ENCODE assay signal across 18 cellular contexts in the genomic region with DNA sequence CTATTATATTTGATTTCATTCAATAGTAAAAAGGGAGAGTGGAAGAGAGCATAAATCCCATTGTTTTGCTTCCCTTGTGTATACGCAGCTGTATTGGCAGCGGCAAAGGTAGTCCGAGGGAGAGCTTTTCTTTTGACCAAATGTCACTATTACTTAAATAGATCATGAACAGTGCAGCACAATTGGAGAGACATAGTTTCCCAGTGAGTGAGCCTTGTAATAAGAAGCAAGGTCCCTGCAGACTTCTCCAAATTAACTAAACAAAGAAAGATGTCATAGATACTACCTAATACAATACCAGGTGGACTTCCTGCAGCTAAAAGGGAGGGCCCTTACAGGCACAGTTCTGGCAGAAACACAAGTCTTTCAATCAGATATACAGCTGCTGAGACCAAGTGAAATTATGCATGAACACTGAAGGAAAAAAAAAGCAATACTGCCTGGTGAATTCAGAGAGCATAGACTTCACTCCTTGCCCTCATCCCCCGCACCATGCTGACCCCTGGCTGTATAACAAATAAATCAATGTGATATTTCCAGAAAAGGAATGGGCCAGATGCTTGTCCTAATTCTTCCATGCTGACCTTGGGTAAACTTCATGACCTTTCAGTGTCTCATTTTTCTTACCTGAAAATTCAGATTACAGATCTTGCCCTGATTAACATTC.
DNase-seq lines count a peak whose midpoint lies in the region; ATAC-seq, FAIRE-seq and TF ChIP-seq lines count a peak whose summit lies in the region.
"Had no signal": no experiment of that assay in that cellular context is flagged by ENCODE, and none has a peak within 500 bp of the region (broad histone marks: within the 10 kb centered on the region; RNA-seq: fewer than 3 reads in every experiment).

No MANE protein-coding gene starts in this region.

- no peak for TF ChIP-seq POLR2A in H1 (IDR thresholded peaks at IDR 0.05; ENCODE audit: control extremely low read depth in 1 of 2, low read depth in 2 of 2, low read length in 2 of 2)

- H3K14ac ChIP-seq in H1 (ENCODE audit: insufficient read length): no peak overlapping the region

- TF ChIP-seq RAD21 in H1 (IDR thresholded peaks at IDR 0.05 in 1 of 2, conservative IDR thresholded peaks at IDR 0.05 in 1 of 2; ENCODE audit: low read depth in 2 of 2, low read length in 2 of 2): peak; percentile 22 to 30; a peak in 1 of 4 replicates

- DNase-seq in NCI-H510A treated with DMSO at 0.1 percent for 48 hours (lab: John Stamatoyannopoulos, UW): peak; percentile 24
- DNase-seq in NCI-H510A (lab: John Stamatoyannopoulos, UW): no peak
- peak; percentile 41 for DNase-seq in NCI-H774 (lab: John Stamatoyannopoulos, UW)
- no peak for DNase-seq in H1 (ENCODE audit: low read depth in 1 of 2, low spot score in 2 of 2)
- peak in 4 of 6 experiments; percentile 18 to 76 (median 59) for DNase-seq in stimulated activated naive CD4-positive, alpha-beta T cell (lab: John Stamatoyannopoulos, UW)
- DNase-seq in Caco-2: no peak
- DNase-seq in GM03348 (ENCODE audit: low spot score): no peak
- DNase-seq: ACHN; activated gamma-delta T cell treated with Interleukin-2 at 50 U/mL for 16 hours; CD8-positive, alpha-beta T cell; NCI-H82; psoas muscle; RPMI8226; stimulated activated CD4-positive, alpha-beta T cell treated with anti-CD3 and anti-CD28 coated beads, Interleukin-12 subunit alpha, Interleukin-12 subunit beta, amount 100 ng/mL, for 4 hours had no signal

- H2BK12ac ChIP-seq in H1 (ENCODE audit: low read depth, low read length): no peak overlapping the region

- no peaks in the 10 kb centered on the region for H3K79me2 ChIP-seq in H1 (ENCODE audit: control insufficient read depth in 1 of 2, insufficient read depth in 2 of 2, low read length in 2 of 2)

- H3K27me3 ChIP-seq in H1 (replicated peaks in 1 of 4; ENCODE audit: control insufficient read depth in 3 of 4, extremely low read depth in 1 of 4, insufficient read depth in 3 of 4, low read length in 3 of 4): no peaks in the 10 kb centered on the region
- H3K27me3 ChIP-seq in Caco-2 (replicated peaks; ENCODE audit: control insufficient read depth, insufficient read depth, low read length): no peaks in the 10 kb centered on the region
- H3K27me3 ChIP-seq: breast epithelium, vagina had no signal

- H4K20me1 ChIP-seq in H1 (replicated peaks in 1 of 2; ENCODE audit: control insufficient read depth in 1 of 2, insufficient read depth in 2 of 2, low read length in 2 of 2): no peaks in the 10 kb centered on the region

- BruUV-seq in Caco-2 (replicated peaks; lab: Mats Ljungman, UMichigan): no TSS peak

- intact Hi-C loops in Caco-2 (cut with micrococcal nuclease; ENCODE audit: unreplicated experiment): no loop called here

- no peak overlapping the region for H3K18ac ChIP-seq in H1 (ENCODE audit: extremely low read depth, low read length)

- no peak overlapping the region for H2BK20ac ChIP-seq in H1 (ENCODE audit: low read length)

- H3K9ac ChIP-seq in H1 (replicated peaks in 1 of 4; ENCODE audit: extremely low read depth in 1 of 4, low read depth in 3 of 4, low read length in 3 of 4): no peak overlapping the region

- H3K36me3 Mint-ChIP-seq in Caco-2 (ENCODE audit: insufficient read depth, unreplicated experiment): no peaks in the 10 kb centered on the region
- H3K36me3 Mint-ChIP-seq: CD8-positive, alpha-beta T cell had no signal

- TF ChIP-seq CTCF in H1 (IDR thresholded peaks at IDR 0.05; ENCODE audit: control extremely low read depth in 1 of 3, insufficient read depth in 1 of 3, low read depth in 1 of 3, low read length in 3 of 3) (no peak), Caco-2 (IDR thresholded peaks at IDR 0.05; ENCODE audit: insufficient read depth in 1 of 2, low read depth in 1 of 2, low read length in 1 of 2, severe bottlenecking in 1 of 2, unreplicated experiment in 1 of 2) (no peak)

- H2AK5ac ChIP-seq in H1 (ENCODE audit: low read depth, low read length): no peak overlapping the region

- no peak overlapping the region for H2BK120ac ChIP-seq in H1 (replicated peaks; ENCODE audit: low read depth, low read length)

- no peaks in the 10 kb centered on the region for H3K27me3 Mint-ChIP-seq in Caco-2 (ENCODE audit: insufficient read depth, unreplicated experiment)

- no peak overlapping the region for H3K4me2 ChIP-seq in H1 (ENCODE audit: insufficient read depth in 1 of 2, low read depth in 2 of 2, low read length in 2 of 2)

- H3K9me3 ChIP-seq in H1 (ENCODE audit: insufficient read depth in 2 of 2, low read depth in 1 of 2, low read length in 1 of 2) (no peaks in the 10 kb centered on the region), Caco-2 (no peaks in the 10 kb centered on the region)
- H3K9me3 ChIP-seq: breast epithelium, psoas muscle, vagina had no signal

- peaks cover 0 to 6% (median 0%) of the 10 kb centered on the region in 4 experiments; a peak in 2 of 7 replicates for H3K4me1 ChIP-seq in H1 (replicated peaks in 1 of 4; ENCODE audit: control insufficient read depth in 3 of 4, insufficient read depth in 4 of 4, low read length in 3 of 4)
- no peaks in the 10 kb centered on the region for H3K4me1 ChIP-seq in Caco-2
- H3K4me1 ChIP-seq: breast epithelium, psoas muscle, vagina had no signal

- no peak overlapping the region for H2BK15ac ChIP-seq in H1 (ENCODE audit: low read length)

- H3K27ac ChIP-seq in H1 (ENCODE audit: low read depth, low read length): no peak overlapping the region
- H3K27ac ChIP-seq: breast epithelium, psoas muscle, vagina had no signal

- H4K91ac ChIP-seq in H1 (replicated peaks; ENCODE audit: insufficient read length, low read length): no peak overlapping the region

- H2BK5ac ChIP-seq in H1 (ENCODE audit: low read depth, low read length): no peak overlapping the region

- no peak overlapping the region for H3K56ac ChIP-seq in H1 (replicated peaks; ENCODE audit: insufficient read length, low read depth, low read length)

- TF ChIP-seq EP300 in H1 (IDR thresholded peaks at IDR 0.05; ENCODE audit: borderline replicate concordance in 1 of 2, low read depth in 2 of 2, low read length in 2 of 2): no peak

- no peaks in the 10 kb centered on the region for H3K79me1 ChIP-seq in H1 (ENCODE audit: low read depth, low read length)

- POLR2A ChIA-PET in H1 (lab: Charles Lee; ENCODE audit: partially characterized antibody) (no interaction called here), Caco-2 (lab: Charles Lee) (no interaction called here)

- H3K9me3 Mint-ChIP-seq in Caco-2 (ENCODE audit: unreplicated experiment): no peaks in the 10 kb centered on the region

- no peak overlapping the region for H4K5ac ChIP-seq in H1 (ENCODE audit: insufficient read length, low read depth, low read length)

- WGBS in H1 (ENCODE audit: extremely low coverage in 1 of 2, insufficient coverage in 1 of 2, insufficient read length in 1 of 2, insufficient replicate concordance in 2 of 2, low coverage in 1 of 2, low lambda C conversion rate in 2 of 2, missing lambda C conversion rate in 1 of 2), 2 experiments: 87% methylated on average over 4 of the region's 4 CpGs; no CpG with 5 or more reads in 1 of the 2 experiments

- FAIRE-seq in H1 (lab: Jason Lieb, UNC): no peak
- FAIRE-seq: HTR-8/SVneo had no signal

- ATAC-seq in HG03025 (IDR thresholded peaks at IDR 0.05; ENCODE audit: low FRiP score, unreplicated experiment): no peak
- ATAC-seq: CD8-positive, alpha-beta T cell; psoas muscle had no signal

- no peaks in the 10 kb centered on the region for H3K4me1 Mint-ChIP-seq in Caco-2 (ENCODE audit: low read depth, unreplicated experiment)

- no peak overlapping the region for H3K23ac ChIP-seq in H1 (ENCODE audit: insufficient read length)

- H3K4me3 Mint-ChIP-seq in Caco-2 (ENCODE audit: unreplicated experiment): no peak overlapping the region
- H3K4me3 Mint-ChIP-seq: CD8-positive, alpha-beta T cell had no signal

- H4K8ac ChIP-seq in H1 (ENCODE audit: extremely low read depth, insufficient read depth, low read length): no peak overlapping the region

- no peak overlapping the region for H2AFZ ChIP-seq in H1 (ENCODE audit: low read length)

- no peak overlapping the region for H3K4me3 ChIP-seq in H1 (ENCODE audit: extremely low read depth in 1 of 4, insufficient read depth in 2 of 4, low read depth in 3 of 4, low read length in 4 of 4)
- H3K4me3 ChIP-seq in Caco-2 (ENCODE audit: low read depth, low read length): no peak overlapping the region
- H3K4me3 ChIP-seq: breast epithelium, psoas muscle, vagina had no signal

- no peak overlapping the region for H3K27ac Mint-ChIP-seq in Caco-2 (ENCODE audit: unreplicated experiment)
- H3K27ac Mint-ChIP-seq: CD8-positive, alpha-beta T cell had no signal

- CTCF ChIA-PET in H1 (lab: Charles Lee; ENCODE audit: partially characterized antibody) (interaction anchor here (1.1 kb wide), 1 partner anchor 35 kb away, joined by 3 read pairs; no protein-coding TSS in a partner anchor), Caco-2 (lab: Charles Lee) (no interaction called here)

- no peaks in the 10 kb centered on the region for H3K36me3 ChIP-seq in H1 (ENCODE audit: control insufficient read depth in 2 of 4, insufficient read depth in 4 of 4, low read length in 3 of 4)
- H3K36me3 ChIP-seq in Caco-2 (ENCODE audit: control insufficient read depth, insufficient read depth, low read length): no peaks in the 10 kb centered on the region
- H3K36me3 ChIP-seq: breast epithelium, vagina had no signal

- H3K23me2 ChIP-seq in H1 (ENCODE audit: low read depth, low read length): no peaks in the 10 kb centered on the region

- H3K4ac ChIP-seq in H1 (replicated peaks; ENCODE audit: insufficient read length, low read depth, low read length): no peak overlapping the region

TF ChIP-seq in H1, 55 proteins besides CTCF, POLR2A, EP300 and RAD21:
- no peak for TF ChIP-seq KDM1A (IDR thresholded peaks at IDR 0.05; ENCODE audit: borderline replicate concordance, low read length)

Comparison
In these comparisons a context has a peak if more than half of its experiments do, and no peak if none do; other contexts are left out.
1. DNase-seq: peak in NCI-H510A treated with DMSO at 0.1 percent for 48 hours (single experiment), NCI-H774 (single experiment) and stimulated activated naive CD4-positive, alpha-beta T cell (4 of 6); none in NCI-H510A (single experiment), H1 (0 of 2), Caco-2 (0 of 2) and GM03348 (single experiment).